27 cellular contexts compared by ENCODE assay signal in genomic region chr10:117298219-117298618, GRCh38. TPM values are rescaled to one million over a fixed set of nuclear protein-coding genes. Genes with fewer than 3 reads are reported as not detected.
DNase-seq lines count a peak whose midpoint lies in the region; ATAC-seq, FAIRE-seq and TF ChIP-seq lines count a peak whose summit lies in the region.
"Had no signal": no experiment of that assay in that cellular context is flagged by ENCODE, and none has a peak within 500 bp of the region (broad histone marks: within the 10 kb centered on the region; RNA-seq: fewer than 3 reads in every experiment).

No MANE protein-coding gene starts in this region.

- H3K9me3 ChIP-seq in HepG2 (ENCODE audit: low read length) = no peaks in the 10 kb centered on the region
- no peaks in the 10 kb centered on the region for H3K9me3 ChIP-seq in right lobe of liver
- 0 out of 2 replicates have a peak, but pooled peaks cover 1% of the 10 kb centered on the region for H3K9me3 ChIP-seq in K562 (replicated peaks; ENCODE audit: control insufficient read depth, insufficient read depth, low read depth, low read length)
- H3K9me3 ChIP-seq: BE2C had no signal

- no peaks in the 10 kb centered on the region for H3K9me1 ChIP-seq in K562 (ENCODE audit: control insufficient read depth, insufficient read depth, low read length)

- H3K27me3 ChIP-seq in HepG2 (ENCODE audit: control insufficient read depth in 1 of 2, insufficient read depth in 2 of 2, low read length in 2 of 2) (no peaks in the 10 kb centered on the region), right lobe of liver (no peaks in the 10 kb centered on the region), K562 (ENCODE audit: control insufficient read depth in 2 of 2, insufficient read depth in 2 of 2, low read length in 2 of 2) (no peaks in the 10 kb centered on the region)
- H3K27me3 ChIP-seq: BE2C, BLaER1 had no signal

- POLR2A ChIA-PET in HepG2 (lab: Yijun Ruan, JAX) = no interaction called here
- POLR2A ChIA-PET in K562 (lab: Yijun Ruan, JAX) = no interaction called here

- FAIRE-seq in HepG2 (lab: Jason Lieb, UNC) (no peak), K562 (lab: Jason Lieb, UNC) (no peak)
- FAIRE-seq: GM12878, GM12892, GM18507 had no signal

- no TSS peak for BruUV-seq in HepG2 (replicated peaks; lab: Mats Ljungman, UMichigan)
- BruUV-seq in K562 (replicated peaks; lab: Mats Ljungman, UMichigan) = no TSS peak

- no peak for TF ChIP-seq POLR2A in HepG2 (IDR thresholded peaks at IDR 0.05; ENCODE audit: insufficient read depth in 1 of 2, low read depth in 2 of 2, low read length in 2 of 2)
- TF ChIP-seq POLR2A in right lobe of liver (IDR thresholded peaks at IDR 0.05) = no peak
- no peak for TF ChIP-seq POLR2A in K562 (conservative IDR thresholded peaks at IDR 0.05)
- no peak for TF ChIP-seq POLR2A in lower leg skin (IDR thresholded peaks at IDR 0.05)

- TF ChIP-seq CTCF in HepG2 (CRISPR knock-in tag; IDR thresholded peaks at IDR 0.05) (no peak), right lobe of liver (IDR thresholded peaks at IDR 0.05) (no peak), K562 (IDR thresholded peaks at IDR 0.05 in 2 of 3, conservative IDR thresholded peaks at IDR 0.05 in 1 of 3; ENCODE audit: insufficient read depth in 2 of 3, low read depth in 1 of 3, low read length in 3 of 3) (no peak), lower leg skin (IDR thresholded peaks at IDR 0.05) (no peak)

- H3K4me3 ChIP-seq in HepG2 (replicated peaks in 1 of 3; ENCODE audit: insufficient read depth in 1 of 3, low read depth in 2 of 3, low read length in 3 of 3) = no peak overlapping the region
- H3K4me3 ChIP-seq in right lobe of liver = no peak overlapping the region
- no peak overlapping the region for H3K4me3 ChIP-seq in K562
- no peak overlapping the region for H3K4me3 ChIP-seq in lower leg skin (ENCODE audit: low read depth, poor library complexity, severe bottlenecking)
- H3K4me3 ChIP-seq: BLaER1, GM12878 had no signal

- 83% methylated on average over 1 of the region's 1 CpG for WGBS in HepG2 (ENCODE audit: low lambda C conversion rate)
- 75% methylated on average over 1 of the region's 1 CpG for WGBS in right lobe of liver (ENCODE audit: insufficient coverage, low coverage, low lambda C conversion rate, missing lambda C conversion rate)
- WGBS in K562 (ENCODE audit: insufficient coverage, low coverage, missing lambda C conversion rate) = 31% methylated on average over 1 of the region's 1 CpG
- WGBS in lower leg skin, 2 donors = 76 to 85% methylated on average over 1 of the region's 1 CpG

- H3K36me3 ChIP-seq in HepG2 (replicated peaks in 1 of 2; ENCODE audit: control insufficient read depth in 1 of 2, insufficient read depth in 2 of 2, low read length in 2 of 2) (no peaks in the 10 kb centered on the region; a peak in 1 of 5 replicates), right lobe of liver (no peaks in the 10 kb centered on the region), K562 (ENCODE audit: control insufficient read depth, insufficient read depth, low read length) (peaks cover 9% of the 10 kb centered on the region; the same call in 1 of the 3 replicates)
- H3K36me3 ChIP-seq: BE2C had no signal

- DNase-seq in HepG2 (ENCODE audit: low spot score) (no peak), right lobe of liver (no peak), K562 (ENCODE audit: extremely low read depth in 1 of 4, low spot score in 3 of 4) (no peak), lower leg skin (ENCODE audit: low spot score in 2 of 2) (no peak), mucosa of gallbladder (ENCODE audit: low spot score) (no peak)
- DNase-seq: ACHN; BE2C; C1 segment of cervical spinal cord; CD4-positive, alpha-beta memory T cell; CD4-positive, CD25-positive, alpha-beta regulatory T cell; CD8-positive, alpha-beta memory T cell; COR-L47; DMS 273 treated with DMSO at 0.1 percent for 48 hours; DMS153; DMS53; DMS79; DND-41; EL; GDM1 had no signal

- H3K27ac ChIP-seq in HepG2 (ENCODE audit: extremely low read length, insufficient read depth, low read length) (no peak overlapping the region), right lobe of liver (no peak overlapping the region), K562 (ENCODE audit: extremely low read depth, low read depth, low read length) (no peak overlapping the region)
- H3K27ac ChIP-seq: 22Rv1, BLaER1 had no signal

- H2AFZ ChIP-seq in HepG2 (ENCODE audit: low read length) (no peak overlapping the region), K562 (ENCODE audit: low read depth, low read length) (no peak overlapping the region)

- ATAC-seq in HepG2 (no peak), right lobe of liver (no peak), K562 (no peak)
- ATAC-seq: GM12878 had no signal

- intact Hi-C loops in HepG2 (cut with micrococcal nuclease; ENCODE audit: unreplicated experiment) = no loop called here
- intact Hi-C loops in right lobe of liver (cut with DNase I) = no loop called here
- intact Hi-C loops in K562 (cut with micrococcal nuclease) = no loop called here
- intact Hi-C loops in lower leg skin (cut with DNase I; ENCODE audit: low total_unique reads) = no loop called here

- CTCF ChIA-PET in HepG2 (lab: Yijun Ruan, JAX; ENCODE audit: low intra/inter-chr PET ratio, low total read pairs) = no interaction called here
- CTCF ChIA-PET in K562 (lab: Yijun Ruan, JAX; ENCODE audit: low intra/inter-chr PET ratio) = no interaction called here

- no peak overlapping the region for H3K9ac ChIP-seq in HepG2 (ENCODE audit: insufficient read depth, low read depth, low read length)
- H3K9ac ChIP-seq in K562 (ENCODE audit: insufficient read depth in 1 of 2, low read depth in 2 of 2, low read length in 2 of 2) = no peak overlapping the region
- H3K9ac ChIP-seq: BLaER1 had no signal

- H3K79me2 ChIP-seq in HepG2 (ENCODE audit: insufficient read depth, low read length) (peaks cover 3% of the 10 kb centered on the region), K562 (ENCODE audit: control insufficient read depth, insufficient read depth, low read length) (peaks cover 77% of the 10 kb centered on the region)

- TF ChIP-seq EP300 in HepG2 (IDR thresholded peaks at IDR 0.05; ENCODE audit: low read depth in 2 of 2, low read length in 2 of 2) (no peak), HepG2 (CRISPR knock-in tag; IDR thresholded peaks at IDR 0.05; ENCODE audit: borderline replicate concordance) (no peak), K562 (IDR thresholded peaks at IDR 0.05; ENCODE audit: low read length) (no peak)

- H3K4me2 ChIP-seq in HepG2 (ENCODE audit: low read depth, low read length) (no peak overlapping the region), K562 (ENCODE audit: insufficient read depth, low read length) (no peak overlapping the region)
- H3K4me2 ChIP-seq: BLaER1 had no signal

- TF ChIP-seq RAD21 in HepG2 (CRISPR knock-in tag; IDR thresholded peaks at IDR 0.05) (no peak), K562 (CRISPR knock-in tag; conservative IDR thresholded peaks at IDR 0.05 in 1 of 2, IDR thresholded peaks at IDR 0.05 in 1 of 2) (no peak)

- no peaks in the 10 kb centered on the region for H3K4me1 ChIP-seq in HepG2 (ENCODE audit: insufficient read depth, low read length)
- H3K4me1 ChIP-seq in right lobe of liver = no peaks in the 10 kb centered on the region
- H3K4me1 ChIP-seq in K562 (replicated peaks in 1 of 2; ENCODE audit: control insufficient read depth in 2 of 2, insufficient read depth in 2 of 2, low read length in 2 of 2) = no peaks in the 10 kb centered on the region
- H3K4me1 ChIP-seq: BE2C, BLaER1 had no signal

- in situ Hi-C loops in HepG2 (cut with HindIII; ENCODE audit: extremely low pct_ligation_motif_present, low pct_unique_long_range_greater_than_20kb) = no loop called here
- in situ Hi-C loops in K562 (cut with MboI) = no loop called here

- H4K20me1 ChIP-seq in HepG2 (ENCODE audit: insufficient read depth, low read length) (no peaks in the 10 kb centered on the region), K562 (replicated peaks; ENCODE audit: control insufficient read depth, insufficient read depth, low read length) (no peaks in the 10 kb centered on the region)

RNA-seq across cellular contexts. Expression of gene SLC18A2, which starts 57.3 kb away (rescaled TPM):
- total RNA-seq in HepG2 (2016; rRNA removed; fragmentation: Illumina TruSeq; extraction: Trizol) (not detected in 2 replicates), right lobe of liver (1 to 10 TPM in 1 of 6 experiments, under 1 TPM in 5; 0.04 to 1.1 (median 0.20) TPM), K562 (2014; rRNA removed) (0.05 and 0.37 TPM in 2 replicates), K562 (2014; rRNA removed; fragmentation: Illumina TruSeq; extraction: Trizol) (0.40 and 0.45 TPM in 2 replicates), K562 (2015; rRNA removed; fragmentation: Illumina TruSeq; extraction: Trizol) (0.87 and 1.1 TPM in 2 replicates), K562 (2021) (0.40 and 0.45 TPM in 2 replicates), lower leg skin (1 to 10 TPM; 4.0 to 4.9 (median 4.4) TPM), mucosa of gallbladder (5.7 TPM)
- total RNA-seq in HepG2 (2016; cell fraction: cytosol; rRNA removed; fragmentation: Illumina TruSeq; extraction: Trizol; ENCODE audit: low read depth) = not detected in 2 replicates
- not detected in 2 replicates for total RNA-seq in HepG2 (2016; cell fraction: insoluble cytoplasmic fraction; rRNA removed; fragmentation: Illumina TruSeq; extraction: Trizol)
- not detected in 2 replicates for total RNA-seq in HepG2 (2016; cell fraction: membrane; rRNA removed; fragmentation: Illumina TruSeq; extraction: Trizol)
- not detected in 2 replicates for total RNA-seq in HepG2 (2016; cell fraction: nucleus; rRNA removed; fragmentation: Illumina TruSeq; extraction: Trizol)
- polyA plus RNA-seq in HepG2 (2011; rRNA removed) (not detected in 2 replicates), K562 (2011; rRNA removed) (0.03 and 0.07 TPM in 2 replicates), K562 (2014; fragmentation: Illumina TruSeq; extraction: Trizol) (0.22 and 0.49 TPM in 2 replicates), K562 (2014; fragmentation: Nextera tagmentation; extraction: Ambion mirVana) (1 to 10 TPM; 3.8 to 5.4 TPM), K562 (2014; rRNA removed) (0.05 and 0.25 TPM in 2 replicates)
- not detected in 2 replicates for polyA plus RNA-seq in HepG2 (2011; cell fraction: cytosol; rRNA removed)
- polyA plus RNA-seq in HepG2 (2011; cell fraction: nucleus; rRNA removed) = not detected in 2 replicates
- polyA plus RNA-seq in HepG2 (2012) = not detected in 2 replicates
- polyA plus RNA-seq in HepG2 (2016; cell fraction: cytosol; fragmentation: Illumina TruSeq; extraction: Trizol; ENCODE audit: low read depth) = not detected in 2 replicates
- not detected in 2 replicates for polyA plus RNA-seq in HepG2 (2016; cell fraction: insoluble cytoplasmic fraction; fragmentation: Illumina TruSeq; extraction: Trizol; ENCODE audit: low read depth)
- not detected in 2 replicates for polyA plus RNA-seq in HepG2 (2016; cell fraction: membrane; fragmentation: Illumina TruSeq; extraction: Trizol; ENCODE audit: low read depth)
- polyA plus RNA-seq in HepG2 (2016; cell fraction: nucleus; fragmentation: Illumina TruSeq; extraction: Trizol; ENCODE audit: insufficient read depth, low read depth) = not detected in 2 replicates
- polyA minus RNA-seq in HepG2 (2011; rRNA and poly(A)+ RNA removed; ENCODE audit: low replicate concordance) = not detected in 2 replicates
- polyA minus RNA-seq in HepG2 (2011; cell fraction: cytosol; rRNA and poly(A)+ RNA removed) = not detected in 2 replicates
- not detected in 2 replicates for polyA minus RNA-seq in HepG2 (2011; cell fraction: nucleus; rRNA and poly(A)+ RNA removed)
- total RNA-seq in K562 (2011; cell fraction: chromatin; rRNA removed; ENCODE audit: low replicate concordance) = not detected in 2 replicates
- total RNA-seq in K562 (2011; cell fraction: nucleolus; rRNA removed) = not detected in 2 replicates
- total RNA-seq in K562 (2011; cell fraction: nucleoplasm; rRNA removed) = not detected in 2 replicates
- 0.01 TPM in 1 of 2 replicates, not detected in the other for polyA plus RNA-seq in K562 (2011; cell fraction: cytosol; rRNA removed)
- polyA plus RNA-seq in K562 (2011; cell fraction: nucleus; rRNA removed) = 0.03 and 0.04 TPM in 2 replicates
- 3.2 and 3.7 TPM in 2 replicates for polyA plus RNA-seq in K562 (2012)
- 0.03 and 0.07 TPM in 2 replicates for polyA minus RNA-seq in K562 (2011; rRNA and poly(A)+ RNA removed)
- not detected in 2 replicates for polyA minus RNA-seq in K562 (2011; cell fraction: cytosol; rRNA and poly(A)+ RNA removed)
- 0.11 TPM in 1 of 2 replicates, not detected in the other for polyA minus RNA-seq in K562 (2011; cell fraction: nucleus; rRNA and poly(A)+ RNA removed)
- total RNA-seq: A172, Daoy, G401 had no signal

Comparison
In these comparisons a context has a peak if more than half of its experiments do, and no peak if none do; other contexts are left out.
1. Of the 241 proteins assayed by ChIP-seq in both HepG2 and K562: peak only in HepG2: MAFF; only in K562: none; in both: MAFK; in neither: 239.